22 cellular contexts compared by ENCODE assay signal in the genomic region with DNA sequence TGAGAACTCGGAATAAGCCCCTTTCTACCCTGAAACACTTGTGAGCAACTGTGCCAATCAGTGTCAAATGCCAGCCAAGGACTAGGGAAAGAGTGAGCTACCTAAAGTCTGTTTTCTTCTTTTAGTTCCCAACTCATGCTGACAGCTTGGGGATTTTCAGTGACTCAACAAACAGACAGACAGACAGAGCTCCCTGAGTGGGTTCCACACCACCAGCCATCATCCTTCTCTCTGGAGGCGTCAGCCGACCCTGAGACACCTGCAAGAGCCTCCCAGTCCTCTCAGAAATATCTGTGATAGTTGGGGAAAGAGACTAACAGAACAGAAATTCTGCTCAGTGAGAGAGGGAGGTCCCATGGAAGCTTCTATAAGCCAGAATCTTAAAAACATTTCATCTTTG. TPM values are rescaled to one million over a fixed set of nuclear protein-coding genes. Genes with fewer than 3 reads are reported as not detected.
DNase-seq lines count a peak whose midpoint lies in the region; ATAC-seq and TF ChIP-seq lines count a peak whose summit lies in the region.
"Had no signal": no experiment of that assay in that cellular context is flagged by ENCODE, and none has a peak within 500 bp of the region (broad histone marks: within the 10 kb centered on the region; RNA-seq: fewer than 3 reads in every experiment).

No MANE protein-coding gene starts in this region.

- intact Hi-C loops in Caco-2 (cut with micrococcal nuclease; ENCODE audit: unreplicated experiment), result loop anchor here (5.0 kb wide), 1 partner anchor 263 kb away; no protein-coding TSS in a partner anchor

- POLR2A ChIA-PET in Caco-2 (lab: Charles Lee), result interaction anchor here (0.6 kb wide), 1 partner anchor 248 kb away, joined by 9 read pairs; no protein-coding TSS in a partner anchor

- TF ChIP-seq CTCF in Caco-2 (IDR thresholded peaks at IDR 0.05; ENCODE audit: insufficient read depth in 1 of 2, low read depth in 1 of 2, low read length in 1 of 2, severe bottlenecking in 1 of 2, unreplicated experiment in 1 of 2) (no peak), GM12865 (IDR thresholded peaks at IDR 0.05; ENCODE audit: insufficient read depth, low read depth, low read length, missing control alignments) (no peak), nephron progenitor cell (IDR thresholded peaks at IDR 0.05) (no peak)

- BruUV-seq in Caco-2 (replicated peaks; lab: Mats Ljungman, UMichigan), result no TSS peak

- no peak overlapping the region for H3K4me3 ChIP-seq in Caco-2 (ENCODE audit: low read depth, low read length)
- H3K4me3 ChIP-seq in GM12865 (ENCODE audit: low read depth, low read length), result no peak overlapping the region
- H3K4me3 ChIP-seq: A549; BLaER1 treated with 17β-estradiol and CSF1 and Interleukin-3, amounts not matched to agents 10 nM and 100 nM; MG63 had no signal

- peaks cover 49% of the 10 kb centered on the region for H3K4me1 ChIP-seq in Caco-2
- H3K4me1 ChIP-seq: A549 had no signal

- no peaks in the 10 kb centered on the region for H3K27me3 ChIP-seq in Caco-2 (replicated peaks; ENCODE audit: control insufficient read depth, insufficient read depth, low read length)
- H3K27me3 ChIP-seq: BLaER1 treated with 17β-estradiol and CSF1 and Interleukin-3, amounts not matched to agents 10 nM and 100 nM; MG63 had no signal

- H3K9me3 ChIP-seq in Caco-2, result no peaks in the 10 kb centered on the region
- H3K9me3 ChIP-seq: A549; BLaER1 treated with 17β-estradiol and CSF1 and Interleukin-3, amounts not matched to agents 10 nM and 100 nM; MG63 had no signal

- DNase-seq in Caco-2 (no peak), GM12865 (ENCODE audit: low read depth) (peak; percentile 12), nephron progenitor cell (no peak), NCI-H774 (lab: John Stamatoyannopoulos, UW) (no peak), NCI-H2227 treated with DMSO at 0.1 percent for 48 hours (lab: John Stamatoyannopoulos, UW) (no peak), left lobe of liver (ENCODE audit: low spot score) (no peak)
- DNase-seq: AML-193; CD4-positive, alpha-beta T cell; COR-L47; KBM-7; MG63; NCI-H1105 treated with DMSO at 0.1 percent for 48 hours; NCI-H1930; NCI-H2107; NCI-H446 treated with DMSO at 0.1 percent for 48 hours; NCI-H526; SHP77 had no signal

- peaks cover 39% of the 10 kb centered on the region for H3K4me1 Mint-ChIP-seq in Caco-2 (ENCODE audit: low read depth, unreplicated experiment)
- peaks cover 26% of the 10 kb centered on the region for H3K4me1 Mint-ChIP-seq in nephron progenitor cell

- CTCF ChIA-PET in Caco-2 (lab: Charles Lee), result interaction anchor here (0.9 kb wide), 1 partner anchor 16 kb away, joined by 3 read pairs; no protein-coding TSS in a partner anchor

- H3K27ac Mint-ChIP-seq in Caco-2 (ENCODE audit: unreplicated experiment) (peak overlapping the region; percentile 90), nephron progenitor cell (peak overlapping the region; percentile 32)
- H3K27ac Mint-ChIP-seq: CD4-positive, alpha-beta T cell had no signal

- no peaks in the 10 kb centered on the region for H3K36me3 ChIP-seq in Caco-2 (ENCODE audit: control insufficient read depth, insufficient read depth, low read length)
- H3K36me3 ChIP-seq: BLaER1 treated with 17β-estradiol and CSF1 and Interleukin-3, amounts not matched to agents 10 nM and 100 nM; MG63 had no signal

- ATAC-seq in HG02884 (IDR thresholded peaks at IDR 0.05; ENCODE audit: unreplicated experiment) (peak; percentile 40), left lobe of liver (no peak)
- ATAC-seq: A549, Panc1 had no signal

- H3K9me3 Mint-ChIP-seq in Caco-2 (ENCODE audit: unreplicated experiment) (no peaks in the 10 kb centered on the region), nephron progenitor cell (no peaks in the 10 kb centered on the region)
- H3K9me3 Mint-ChIP-seq: CD4-positive, alpha-beta T cell had no signal

- H3K27me3 Mint-ChIP-seq in Caco-2 (ENCODE audit: insufficient read depth, unreplicated experiment) (no peaks in the 10 kb centered on the region), nephron progenitor cell (ENCODE audit: low read depth, poor library complexity) (peaks cover 26% of the 10 kb centered on the region)
- H3K27me3 Mint-ChIP-seq: CD4-positive, alpha-beta T cell had no signal

- peak overlapping the region; percentile 75 for H3K4me3 Mint-ChIP-seq in Caco-2 (ENCODE audit: unreplicated experiment)
- no peak overlapping the region for H3K4me3 Mint-ChIP-seq in nephron progenitor cell
- H3K4me3 Mint-ChIP-seq: CD4-positive, alpha-beta T cell had no signal

- H3K36me3 Mint-ChIP-seq in Caco-2 (ENCODE audit: insufficient read depth, unreplicated experiment), result peaks cover 7% of the 10 kb centered on the region
- no peaks in the 10 kb centered on the region for H3K36me3 Mint-ChIP-seq in nephron progenitor cell (ENCODE audit: low read depth)

RNA-seq across cellular contexts. Expression of a gene that starts 49.5 kb away (rescaled TPM):
- total RNA-seq in Caco-2 (2022) (27.7 and 32.0 TPM in 2 replicates), left lobe of liver (0.88 TPM)
- total RNA-seq: SK-MEL-5 had no signal

Comparison
In these comparisons a context has a peak if more than half of its experiments do, and no peak if none do; other contexts are left out.
1. RNA of a gene that starts 49.5 kb away (total RNA-seq): 27.7 to 32.0 TPM in Caco-2; 0.88 TPM in left lobe of liver (single experiment); every median in the first group is over 10 times any median in the second.